ENCODE assay signal across 9 cellular contexts in the genomic region with DNA sequence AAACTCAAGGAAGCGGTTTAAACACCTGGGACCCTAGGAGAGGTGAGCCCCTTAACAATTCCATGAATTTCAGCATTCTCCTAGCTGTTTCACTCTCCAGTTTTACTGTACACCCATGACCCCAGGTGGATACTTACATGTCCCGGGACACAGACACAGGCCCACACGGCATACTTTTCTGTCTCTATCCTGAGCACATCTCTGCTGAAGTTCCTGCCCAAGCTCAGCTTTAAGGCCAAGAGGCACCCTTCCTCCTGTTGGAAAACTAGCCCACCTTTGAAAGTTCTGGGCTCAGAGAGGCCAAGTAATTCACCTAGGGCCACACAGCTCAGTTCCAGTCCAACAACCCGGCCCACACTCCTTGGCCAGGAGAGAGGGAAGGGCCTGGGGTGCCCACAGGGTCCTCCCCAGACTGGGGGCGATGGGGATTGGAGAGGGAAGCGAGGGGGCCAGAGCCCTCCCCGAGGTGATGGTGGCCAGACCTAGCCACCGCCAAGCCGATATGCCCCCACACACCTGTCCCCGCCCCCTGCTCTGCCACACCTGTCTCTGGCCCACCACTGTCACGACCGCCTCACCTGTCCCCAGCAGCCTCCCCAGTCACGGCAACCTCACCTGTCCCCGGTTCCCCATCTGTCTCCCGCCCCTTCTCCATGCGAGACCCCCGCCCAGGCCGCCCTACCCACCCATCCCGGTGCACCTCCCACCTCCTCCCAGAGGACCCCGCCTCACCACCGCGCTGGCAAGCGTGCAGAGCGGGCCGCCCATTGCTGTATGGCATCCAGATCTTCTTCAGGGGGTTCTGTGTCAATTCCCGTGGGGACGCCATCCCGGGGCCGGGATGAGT. TPM values are rescaled to one million over a fixed set of nuclear protein-coding genes. Genes with fewer than 3 reads are reported as not detected.
DNase-seq lines count a peak whose midpoint lies in the region; ATAC-seq and TF ChIP-seq lines count a peak whose summit lies in the region.
"Had no signal": no experiment of that assay in that cellular context is flagged by ENCODE, and none has a peak within 500 bp of the region (broad histone marks: within the 10 kb centered on the region; RNA-seq: fewer than 3 reads in every experiment).

No MANE protein-coding gene starts in this region.

- H3K27ac ChIP-seq in iPS DF 6.9 (ENCODE audit: low read length), result no peak overlapping the region

- peaks cover 65% of the 10 kb centered on the region for H3K4me1 Mint-ChIP-seq in WTC11
- peaks cover 30 to 43% of the 10 kb centered on the region in 2 donors for H3K4me1 Mint-ChIP-seq in stimulated activated naive B cell treated with anti-CD40 and anti-IgM and Interleukin-4, amounts not matched to agents 10 μg/mL and 1 μg/mL and 100 μg/mL, for 72 hours

- DNase-seq in SIG-M5 treated with dmso at 0.1 percent for 504 hours (lab: John Stamatoyannopoulos, UW; ENCODE audit: unreplicated experiment) (peak; percentile 16), SIG-M5 (lab: John Stamatoyannopoulos, UW) (no peak), WTC11 (ENCODE audit: low spot score) (no peak), iPS DF 6.9 (ENCODE audit: low read depth, low spot score) (no peak), GM19240 (ENCODE audit: insufficient read length, low spot score) (no peak), DMS153 (lab: John Stamatoyannopoulos, UW) (no peak)
- no peak for DNase-seq in stimulated activated naive B cell treated with anti-CD40 and anti-IgM and Interleukin-4, amounts not matched to agents 10 μg/mL and 1 μg/mL and 100 μg/mL, for 72 hours

- H3K27ac Mint-ChIP-seq in WTC11, result peak overlapping the region; percentile 78
- peak overlapping the region; percentile 96 for H3K27ac Mint-ChIP-seq in stimulated activated naive B cell treated with anti-CD40 and anti-IgM and Interleukin-4, amounts not matched to agents 10 μg/mL and 1 μg/mL and 100 μg/mL, for 72 hours

- peak overlapping the region; percentile 80 for H3K4me3 ChIP-seq in iPS DF 6.9 (ENCODE audit: low read length)

- peaks cover 27% of the 10 kb centered on the region; the same call in 1 of the 2 replicates for H3K36me3 Mint-ChIP-seq in WTC11
- no peaks in the 10 kb centered on the region for H3K36me3 Mint-ChIP-seq in stimulated activated naive B cell treated with anti-CD40 and anti-IgM and Interleukin-4, amounts not matched to agents 10 μg/mL and 1 μg/mL and 100 μg/mL, for 72 hours

- no peaks in the 10 kb centered on the region for H3K27me3 Mint-ChIP-seq in WTC11 (ENCODE audit: low read depth)
- no peaks in the 10 kb centered on the region for H3K27me3 Mint-ChIP-seq in stimulated activated naive B cell treated with anti-CD40 and anti-IgM and Interleukin-4, amounts not matched to agents 10 μg/mL and 1 μg/mL and 100 μg/mL, for 72 hours

- POLR2A ChIA-PET in WTC11 (lab: Charles Lee), result interaction anchor here (0.6 to 1.5 kb wide), 8 partner anchors 27 to 205 kb away, joined by 3 to 7 read pairs (median 4); a partner anchor contains a TSS

- no CpG with 5 or more reads among the region's 29 CpGs for WGBS in iPS DF 6.9 (ENCODE audit: insufficient coverage, insufficient read length)

- H3K4me1 ChIP-seq in iPS DF 6.9 (ENCODE audit: control insufficient read depth, insufficient read depth, low read length), result peaks cover 6% of the 10 kb centered on the region

- peak overlapping the region; percentile 86 for H3K4me3 Mint-ChIP-seq in WTC11
- H3K4me3 Mint-ChIP-seq in stimulated activated naive B cell treated with anti-CD40 and anti-IgM and Interleukin-4, amounts not matched to agents 10 μg/mL and 1 μg/mL and 100 μg/mL, for 72 hours, result peak overlapping the region; percentile 87

- TF ChIP-seq CTCF in WTC11 (IDR thresholded peaks at IDR 0.05), result no peak

- H3K9me3 Mint-ChIP-seq in WTC11, result no peaks in the 10 kb centered on the region
- no peaks in the 10 kb centered on the region for H3K9me3 Mint-ChIP-seq in stimulated activated naive B cell treated with anti-CD40 and anti-IgM and Interleukin-4, amounts not matched to agents 10 μg/mL and 1 μg/mL and 100 μg/mL, for 72 hours

- no peaks in the 10 kb centered on the region for H3K9me3 ChIP-seq in iPS DF 6.9 (ENCODE audit: control insufficient read depth, insufficient read depth, low read length)

- ATAC-seq in WTC11, result peak; percentile 0; the same call in 1 of the 2 replicates
- ATAC-seq in stimulated activated naive B cell treated with anti-CD40 and anti-IgM and Interleukin-4, amounts not matched to agents 10 μg/mL and 1 μg/mL and 100 μg/mL, for 72 hours (replicated peaks), result no peak
- ATAC-seq in GM19351 (IDR thresholded peaks at IDR 0.05; ENCODE audit: unreplicated experiment), result no peak

- H3K27me3 ChIP-seq in iPS DF 6.9 (ENCODE audit: control insufficient read depth, insufficient read depth, low read length), result no peaks in the 10 kb centered on the region

- no peaks in the 10 kb centered on the region for H3K36me3 ChIP-seq in iPS DF 6.9 (ENCODE audit: control insufficient read depth, insufficient read depth, low read length)

- CTCF ChIA-PET in WTC11 (lab: Charles Lee), result interaction anchor here (0.6 to 7.2 kb wide), 17 partner anchors 7 to 466 kb away, joined by 3 to 84 read pairs (median 5); a partner anchor contains a TSS

TF ChIP-seq in WTC11, 78 proteins besides CTCF, POLR2A, EP300 and RAD21 (continues in another document):
- TF ChIP-seq NFATC4 (CRISPR knock-in tag; IDR thresholded peaks at IDR 0.05), result no peak
- TF ChIP-seq PRRX2 (CRISPR knock-in tag; IDR thresholded peaks at IDR 0.05), result no peak
- TF ChIP-seq, protein P1, sequence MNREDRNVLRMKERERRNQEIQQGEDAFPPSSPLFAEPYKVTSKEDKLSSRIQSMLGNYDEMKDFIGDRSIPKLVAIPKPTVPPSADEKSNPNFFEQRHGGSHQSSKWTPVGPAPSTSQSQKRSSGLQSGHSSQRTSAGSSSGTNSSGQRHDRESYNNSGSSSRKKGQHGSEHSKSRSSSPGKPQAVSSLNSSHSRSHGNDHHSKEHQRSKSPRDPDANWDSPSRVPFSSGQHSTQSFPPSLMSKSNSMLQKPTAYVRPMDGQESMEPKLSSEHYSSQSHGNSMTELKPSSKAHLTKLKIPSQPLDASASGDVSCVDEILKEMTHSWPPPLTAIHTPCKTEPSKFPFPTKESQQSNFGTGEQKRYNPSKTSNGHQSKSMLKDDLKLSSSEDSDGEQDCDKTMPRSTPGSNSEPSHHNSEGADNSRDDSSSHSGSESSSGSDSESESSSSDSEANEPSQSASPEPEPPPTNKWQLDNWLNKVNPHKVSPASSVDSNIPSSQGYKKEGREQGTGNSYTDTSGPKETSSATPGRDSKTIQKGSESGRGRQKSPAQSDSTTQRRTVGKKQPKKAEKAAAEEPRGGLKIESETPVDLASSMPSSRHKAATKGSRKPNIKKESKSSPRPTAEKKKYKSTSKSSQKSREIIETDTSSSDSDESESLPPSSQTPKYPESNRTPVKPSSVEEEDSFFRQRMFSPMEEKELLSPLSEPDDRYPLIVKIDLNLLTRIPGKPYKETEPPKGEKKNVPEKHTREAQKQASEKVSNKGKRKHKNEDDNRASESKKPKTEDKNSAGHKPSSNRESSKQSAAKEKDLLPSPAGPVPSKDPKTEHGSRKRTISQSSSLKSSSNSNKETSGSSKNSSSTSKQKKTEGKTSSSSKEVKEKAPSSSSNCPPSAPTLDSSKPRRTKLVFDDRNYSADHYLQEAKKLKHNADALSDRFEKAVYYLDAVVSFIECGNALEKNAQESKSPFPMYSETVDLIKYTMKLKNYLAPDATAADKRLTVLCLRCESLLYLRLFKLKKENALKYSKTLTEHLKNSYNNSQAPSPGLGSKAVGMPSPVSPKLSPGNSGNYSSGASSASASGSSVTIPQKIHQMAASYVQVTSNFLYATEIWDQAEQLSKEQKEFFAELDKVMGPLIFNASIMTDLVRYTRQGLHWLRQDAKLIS (CRISPR knock-in tag; IDR thresholded peaks at IDR 0.05; ENCODE audit: borderline replicate concordance), result no peak
- TF ChIP-seq, protein P2, sequence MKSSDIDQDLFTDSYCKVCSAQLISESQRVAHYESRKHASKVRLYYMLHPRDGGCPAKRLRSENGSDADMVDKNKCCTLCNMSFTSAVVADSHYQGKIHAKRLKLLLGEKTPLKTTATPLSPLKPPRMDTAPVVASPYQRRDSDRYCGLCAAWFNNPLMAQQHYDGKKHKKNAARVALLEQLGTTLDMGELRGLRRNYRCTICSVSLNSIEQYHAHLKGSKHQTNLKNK (CRISPR knock-in tag; IDR thresholded peaks at IDR 0.05), result no peak
- no peak for TF ChIP-seq RELA (CRISPR knock-in tag; IDR thresholded peaks at IDR 0.05; ENCODE audit: borderline replicate concordance)
- no peak for TF ChIP-seq TEAD4 (CRISPR knock-in tag; IDR thresholded peaks at IDR 0.05)
- TF ChIP-seq SOX15 (CRISPR knock-in tag; IDR thresholded peaks at IDR 0.05), result no peak
- TF ChIP-seq GTF2I (CRISPR knock-in tag; conservative IDR thresholded peaks at IDR 0.05), result 0 out of 2 replicates have a peak, but pooled peaks have one; percentile 14
- TF ChIP-seq EMX1 (CRISPR knock-in tag; IDR thresholded peaks at IDR 0.05), result no peak
- TF ChIP-seq FOXK1 (CRISPR knock-in tag; IDR thresholded peaks at IDR 0.05), result peak; percentile 19; the same call in 1 of the 2 replicates
- no peak for TF ChIP-seq KAT7 (CRISPR knock-in tag; IDR thresholded peaks at IDR 0.05; ENCODE audit: borderline replicate concordance)
- no peak for TF ChIP-seq FOXJ3 (CRISPR knock-in tag; IDR thresholded peaks at IDR 0.05; ENCODE audit: borderline replicate concordance)

RNA-seq across cellular contexts. Expression of a gene that starts 0.4 kb away (rescaled TPM):
- 18.0 to 26.8 TPM (median 26.7 TPM) in 3 replicates for total RNA-seq in WTC11 (2021)

RNA-seq across cellular contexts. Expression of a gene that starts 7.4 kb away (rescaled TPM):
- 0.34 to 0.46 TPM in 2 of 3 replicates, not detected in the other for total RNA-seq in WTC11 (2021)
- total RNA-seq: lung microvascular endothelial cell had no signal

RNA-seq across cellular contexts. Expression of a gene that starts 39.0 kb away (rescaled TPM):
- 8.1 to 16.1 TPM (median 15.4 TPM) in 3 replicates for total RNA-seq in WTC11 (2021)

RNA-seq across cellular contexts. Expression of a gene that starts 52.2 kb away (rescaled TPM):
- total RNA-seq in WTC11 (2021), result 137 to 165 TPM (median 158 TPM) in 3 replicates

RNA-seq across cellular contexts. Expression of a gene that starts 53.3 kb away (rescaled TPM):
- 313 to 326 TPM (median 323 TPM) in 3 replicates for total RNA-seq in WTC11 (2021)
